Comparison of ENCODE assay signal across 12 cellular contexts in the genomic region with DNA sequence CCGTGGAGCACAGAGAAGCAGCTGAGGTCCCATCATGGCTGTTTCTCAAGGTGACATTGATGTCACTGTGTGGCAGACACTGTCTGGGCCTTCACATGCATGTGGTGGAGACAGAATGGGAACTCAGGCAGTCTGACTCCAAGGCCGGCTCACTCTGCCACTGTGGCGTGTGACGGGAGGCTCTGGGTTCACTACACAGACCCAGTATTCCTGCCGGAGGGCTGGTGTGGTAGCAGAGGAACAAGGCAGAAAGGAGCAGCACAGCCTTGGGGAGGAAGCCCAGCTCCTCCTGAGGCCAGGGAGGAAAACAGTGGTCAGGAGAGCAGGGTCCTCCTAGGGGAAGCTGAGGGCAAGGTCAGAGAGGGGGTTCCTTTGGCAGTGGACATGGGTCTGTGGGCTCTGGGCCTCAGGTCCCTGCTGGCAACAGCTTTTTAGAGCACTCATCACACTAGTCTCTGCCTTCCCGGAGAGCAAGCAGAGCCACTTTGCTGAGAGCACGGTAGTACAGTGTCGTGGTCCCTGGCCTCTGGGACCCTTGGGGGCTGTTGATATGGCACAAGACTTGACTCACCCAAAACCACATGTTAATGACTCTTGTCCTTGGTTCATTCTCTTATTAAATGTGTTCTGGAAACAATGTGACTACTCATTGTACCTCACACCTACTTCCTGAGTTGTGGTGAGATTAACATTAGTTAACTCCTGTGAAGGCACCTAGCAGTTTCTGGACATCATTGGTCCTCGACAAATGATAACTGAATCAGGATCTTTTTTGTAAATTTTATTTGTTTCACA. TPM values are rescaled to one million over a fixed set of nuclear protein-coding genes. Genes with fewer than 3 reads are reported as not detected.
DNase-seq lines count a peak whose midpoint lies in the region; ATAC-seq and TF ChIP-seq lines count a peak whose summit lies in the region.
"Had no signal": no experiment of that assay in that cellular context is flagged by ENCODE, and none has a peak within 500 bp of the region (broad histone marks: within the 10 kb centered on the region; RNA-seq: fewer than 3 reads in every experiment).

No MANE protein-coding gene starts in this region.

- H3K27ac Mint-ChIP-seq in IgD-negative memory B cell, result peak overlapping the region in 2 of 3 donors; percentile 42 to 59
- peak overlapping the region; percentile 46 for H3K27ac Mint-ChIP-seq in activated naive CD8-positive, alpha-beta T cell treated with anti-CD3 and anti-CD28 coated beads for 36 hours
- peak overlapping the region; percentile 39 for H3K27ac Mint-ChIP-seq in mesothelial cell of epicardium
- H3K27ac Mint-ChIP-seq: nephron, progenitor cell of endocrine pancreas had no signal

- H3K27me3 Mint-ChIP-seq in IgD-negative memory B cell (no peaks in the 10 kb centered on the region), mesothelial cell of epicardium (ENCODE audit: low read depth) (no peaks in the 10 kb centered on the region)
- H3K27me3 Mint-ChIP-seq in activated naive CD8-positive, alpha-beta T cell treated with anti-CD3 and anti-CD28 coated beads for 36 hours, result no peaks in the 10 kb centered on the region
- H3K27me3 Mint-ChIP-seq: progenitor cell of endocrine pancreas had no signal

- ATAC-seq in GM19035 (IDR thresholded peaks at IDR 0.05; ENCODE audit: unreplicated experiment), result no peak

- H3K27me3 ChIP-seq in ascending aorta, result no peaks in the 10 kb centered on the region
- H3K27me3 ChIP-seq: BE2C had no signal

- H3K36me3 Mint-ChIP-seq in IgD-negative memory B cell (peaks cover 1% of the 10 kb centered on the region), mesothelial cell of epicardium (peaks cover 26% of the 10 kb centered on the region)
- H3K36me3 Mint-ChIP-seq in activated naive CD8-positive, alpha-beta T cell treated with anti-CD3 and anti-CD28 coated beads for 36 hours, result peaks cover 22% of the 10 kb centered on the region

- peak; percentile 67 for DNase-seq in NK-92 treated with Interleukin-12 subunit alpha and Interleukin-12 subunit beta, amount 100 ng/mL, for 24 hours (lab: John Stamatoyannopoulos, UW)
- no peak for DNase-seq in NK-92 (lab: John Stamatoyannopoulos, UW; ENCODE audit: unreplicated experiment)
- peak; percentile 24 for DNase-seq in activated naive CD8-positive, alpha-beta T cell treated with anti-CD3 and anti-CD28 coated beads for 36 hours
- no peak for DNase-seq in mesothelial cell of epicardium (ENCODE audit: low spot score in 2 of 2, unreplicated experiment in 2 of 2)
- DNase-seq in ascending aorta (ENCODE audit: low spot score in 2 of 2), result no peak
- no peak for DNase-seq in NCI-H1694 treated with DMSO at 0.1 percent for 48 hours (lab: John Stamatoyannopoulos, UW)

- peak overlapping the region in 1 of 4 donors; percentile 72 for H3K4me3 Mint-ChIP-seq in IgD-negative memory B cell
- no peak overlapping the region for H3K4me3 Mint-ChIP-seq in activated naive CD8-positive, alpha-beta T cell treated with anti-CD3 and anti-CD28 coated beads for 36 hours
- H3K4me3 Mint-ChIP-seq in mesothelial cell of epicardium, result no peak overlapping the region
- H3K4me3 Mint-ChIP-seq: nephron had no signal

- H3K9me3 Mint-ChIP-seq in IgD-negative memory B cell, result no peaks in the 10 kb centered on the region
- H3K9me3 Mint-ChIP-seq in activated naive CD8-positive, alpha-beta T cell treated with anti-CD3 and anti-CD28 coated beads for 36 hours, result no peaks in the 10 kb centered on the region
- H3K9me3 Mint-ChIP-seq in mesothelial cell of epicardium, result no peaks in the 10 kb centered on the region
- H3K9me3 Mint-ChIP-seq: nephron had no signal

- intact Hi-C loops in ascending aorta (cut with DNase I), result loop anchor here (1.0 to 5.0 kb wide), 2 partner anchors 40 to 430 kb away; no protein-coding TSS in a partner anchor

- no peak overlapping the region for H3K4me3 ChIP-seq in ascending aorta

- no peak for TF ChIP-seq CTCF in mesothelial cell of epicardium (IDR thresholded peaks at IDR 0.05; ENCODE audit: unreplicated experiment)
- no peak for TF ChIP-seq CTCF in ascending aorta (IDR thresholded peaks at IDR 0.05)

- peaks cover 0 to 1% (median 0%) of the 10 kb centered on the region in 3 donors for H3K4me1 Mint-ChIP-seq in IgD-negative memory B cell
- peaks cover 11% of the 10 kb centered on the region for H3K4me1 Mint-ChIP-seq in activated naive CD8-positive, alpha-beta T cell treated with anti-CD3 and anti-CD28 coated beads for 36 hours
- no peaks in the 10 kb centered on the region for H3K4me1 Mint-ChIP-seq in mesothelial cell of epicardium
- H3K4me1 Mint-ChIP-seq: nephron had no signal

- no peak overlapping the region for H3K27ac ChIP-seq in ascending aorta
- H3K27ac ChIP-seq: 22Rv1 had no signal

- H3K4me1 ChIP-seq in ascending aorta, result no peaks in the 10 kb centered on the region
- H3K4me1 ChIP-seq: BE2C had no signal

- H3K36me3 ChIP-seq in ascending aorta, result peaks cover 27 to 39% of the 10 kb centered on the region in 2 donors

- no peaks in the 10 kb centered on the region for H3K9me3 ChIP-seq in ascending aorta
- H3K9me3 ChIP-seq: BE2C had no signal

RNA-seq across cellular contexts. Expression of gene DCAF4, which starts 21.3 kb away (rescaled TPM):
- polyA plus RNA-seq in IgD-negative memory B cell, result 21.0 TPM
- total RNA-seq in activated naive CD8-positive, alpha-beta T cell treated with anti-CD3 and anti-CD28 coated beads for 36 hours, result 10 to 100 TPM; 25.5 to 31.8 TPM
- total RNA-seq in mesothelial cell of epicardium (21.4 to 23.2 TPM (median 22.5 TPM) in 3 replicates), ascending aorta (0.64 TPM)

RNA-seq across cellular contexts. Expression of gene DPF3, which starts 53.7 kb away (rescaled TPM):
- polyA plus RNA-seq in IgD-negative memory B cell, result 6.0 TPM
- total RNA-seq in activated naive CD8-positive, alpha-beta T cell treated with anti-CD3 and anti-CD28 coated beads for 36 hours, result 1 to 10 TPM; 1.1 to 1.3 TPM
- total RNA-seq in mesothelial cell of epicardium, result 1.3 to 2.7 TPM (median 2.5 TPM) in 3 replicates
- total RNA-seq in ascending aorta, result 0.11 TPM

Comparison
In these comparisons a context has a peak if more than half of its experiments do, and no peak if none do; other contexts are left out.
1. DNase-seq: peak in NK-92 treated with Interleukin-12 subunit alpha and Interleukin-12 subunit beta, amount 100 ng/mL, for 24 hours (single experiment) and activated naive CD8-positive, alpha-beta T cell treated with anti-CD3 and anti-CD28 coated beads for 36 hours (single experiment); none in NK-92 (single experiment), mesothelial cell of epicardium (0 of 2), ascending aorta (0 of 2) and NCI-H1694 treated with DMSO at 0.1 percent for 48 hours (single experiment).
2. RNA of gene DCAF4, which starts 21.3 kb away (total RNA-seq): 25.5 to 31.8 TPM in activated naive CD8-positive, alpha-beta T cell treated with anti-CD3 and anti-CD28 coated beads for 36 hours and 21.4 to 23.2 TPM in mesothelial cell of epicardium; 0.64 TPM in ascending aorta (single experiment); every median in the first group is over 10 times any median in the second.
3. Peak in every context shown above with its lines, with median percentiles within 50 percentile points of each other: H3K27ac Mint-ChIP-seq.